9 cellular contexts compared by ENCODE assay signal in the genomic region with DNA sequence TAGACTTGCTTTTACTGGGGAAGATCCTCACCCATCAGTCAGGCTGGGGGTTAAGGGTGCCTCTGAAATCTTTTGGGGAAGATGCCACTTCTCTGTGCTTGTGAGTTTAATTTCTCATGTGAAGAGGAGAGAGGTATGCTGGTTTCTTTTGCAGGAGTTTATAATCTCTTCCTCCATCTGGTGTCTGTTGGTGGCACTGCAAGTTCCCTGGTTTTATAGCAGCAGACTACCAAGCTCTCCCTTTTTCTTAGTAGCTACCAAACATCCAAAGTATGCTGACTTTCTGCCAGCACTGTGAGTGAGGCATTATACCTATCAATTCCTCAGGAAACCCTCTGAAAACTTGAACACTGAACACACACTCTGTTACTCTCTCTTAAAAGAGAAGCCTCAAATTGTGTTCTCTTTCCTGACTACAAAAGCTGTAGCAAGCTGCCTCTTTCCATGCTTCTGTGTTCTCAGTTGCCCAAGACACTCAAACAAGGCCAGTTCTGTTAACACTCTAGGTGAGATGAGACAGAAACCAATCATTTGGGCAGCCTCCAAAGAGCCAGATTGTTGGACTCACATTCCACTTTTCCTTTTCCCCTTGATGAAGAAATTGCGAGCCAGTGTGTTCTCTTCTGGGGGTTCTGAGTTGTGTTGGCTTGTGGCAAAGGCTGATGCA.
A peak's percentile ranks its signal among the peaks of the same experiment; 100 is the strongest.
DNase-seq lines count a peak whose midpoint lies in the region; TF ChIP-seq lines count a peak whose summit lies in the region.
"Had no signal": no experiment of that assay in that cellular context is flagged by ENCODE, and none has a peak within 500 bp of the region (broad histone marks: within the 10 kb centered on the region; RNA-seq: fewer than 3 reads in every experiment).

No MANE protein-coding gene starts in this region.

- no peaks in the 10 kb centered on the region for H3K4me1 ChIP-seq in CD4-positive, alpha-beta memory T cell (ENCODE audit: insufficient read depth, low read length)

- in situ Hi-C loops in Caki2 (cut with HindIII; ENCODE audit: low pct_unique_long_range_greater_than_20kb, low sequenced_read_pairs), result no loop called here

- CTCF ChIA-PET in HEK293T (lab: Yijun Ruan, JAX), result interaction anchor here (0.8 to 1.5 kb wide), 2 partner anchors 45 to 100 kb away, joined by 3 to 4 read pairs; no protein-coding TSS in a partner anchor
- CTCF ChIA-PET in CD4-positive, alpha-beta memory T cell (lab: Charles Lee; ENCODE audit: partially characterized antibody), result no interaction called here

- intact Hi-C loops in CD4-positive, alpha-beta memory T cell (cut with micrococcal nuclease), result no loop called here

- no peak overlapping the region for H3K27ac Mint-ChIP-seq in CD4-positive, alpha-beta memory T cell

- H3K36me3 Mint-ChIP-seq in CD4-positive, alpha-beta memory T cell, result no peaks in the 10 kb centered on the region

- no peaks in the 10 kb centered on the region for H3K27me3 ChIP-seq in CD4-positive, alpha-beta memory T cell (ENCODE audit: insufficient read depth, low read length)
- H3K27me3 ChIP-seq: neutrophil had no signal

- H3K9me3 ChIP-seq in CD4-positive, alpha-beta memory T cell (ENCODE audit: control insufficient read depth in 1 of 2, low read length in 2 of 2), result no peaks in the 10 kb centered on the region
- H3K9me3 ChIP-seq: neutrophil had no signal

- peaks cover 0 to 5% of the 10 kb centered on the region in 2 donors for H3K27me3 Mint-ChIP-seq in CD4-positive, alpha-beta memory T cell

- no peak overlapping the region for H3K27ac ChIP-seq in CD4-positive, alpha-beta memory T cell (ENCODE audit: low read depth, low read length)
- H3K27ac ChIP-seq: neutrophil had no signal

- H3K4me1 Mint-ChIP-seq in CD4-positive, alpha-beta memory T cell, result no peaks in the 10 kb centered on the region

- POLR2A ChIA-PET in HEK293T (lab: Yijun Ruan, JAX), result no interaction called here
- POLR2A ChIA-PET in CD4-positive, alpha-beta memory T cell (lab: Charles Lee; ENCODE audit: partially characterized antibody), result no interaction called here

- DNase-seq in Caki2 (ENCODE audit: low read depth) (peak; percentile 6), HEK293T (ENCODE audit: extremely low spot score) (peak; percentile 39), RKO (ENCODE audit: low spot score) (peak; percentile 50), inferior parietal cortex (ENCODE audit: extremely low spot score) (peak; percentile 18)
- DNase-seq in CD4-positive, alpha-beta memory T cell, result no peak
- no peak for DNase-seq in stimulated activated naive CD4-positive, alpha-beta T cell (lab: John Stamatoyannopoulos, UW)
- DNase-seq in activated CD4-positive, alpha-beta T cell treated with anti-CD3 and anti-CD28 coated beads for 4 hours, result no peak
- no peak for DNase-seq in activated naive CD4-positive, alpha-beta T cell (lab: John Stamatoyannopoulos, UW)

- no peak overlapping the region for H3K4me3 ChIP-seq in CD4-positive, alpha-beta memory T cell (ENCODE audit: low read length in 2 of 2)

- H3K4me3 Mint-ChIP-seq in CD4-positive, alpha-beta memory T cell, result no peak overlapping the region

- peaks cover 2 to 19% (median 13%) of the 10 kb centered on the region in 8 donors for H3K9me3 Mint-ChIP-seq in CD4-positive, alpha-beta memory T cell

- no peaks in the 10 kb centered on the region for H3K36me3 ChIP-seq in CD4-positive, alpha-beta memory T cell (ENCODE audit: insufficient read depth, low read length)
- H3K36me3 ChIP-seq: neutrophil had no signal

TF ChIP-seq in HEK293T, 16 proteins besides CTCF, POLR2A, EP300 and RAD21:
- no peak for TF ChIP-seq SUZ12 (IDR thresholded peaks at IDR 0.05)
- no peak for TF ChIP-seq LEF1 (IDR thresholded peaks at IDR 0.05; ENCODE audit: borderline replicate concordance)
- no peak for TF ChIP-seq ELF4 (IDR thresholded peaks at IDR 0.05)
- TF ChIP-seq HDGF (IDR thresholded peaks at IDR 0.05; ENCODE audit: borderline replicate concordance), result no peak
- no peak for TF ChIP-seq L3MBTL2 (conservative IDR thresholded peaks at IDR 0.05)
- no peak for TF ChIP-seq FOXM1 (IDR thresholded peaks at IDR 0.05; ENCODE audit: borderline replicate concordance)
- no peak for TF ChIP-seq FOXA1 (IDR thresholded peaks at IDR 0.05)
- TF ChIP-seq TARDBP (IDR thresholded peaks at IDR 0.05), result no peak
- TF ChIP-seq FOXK2 (IDR thresholded peaks at IDR 0.05), result no peak
- TF ChIP-seq, protein P1, sequence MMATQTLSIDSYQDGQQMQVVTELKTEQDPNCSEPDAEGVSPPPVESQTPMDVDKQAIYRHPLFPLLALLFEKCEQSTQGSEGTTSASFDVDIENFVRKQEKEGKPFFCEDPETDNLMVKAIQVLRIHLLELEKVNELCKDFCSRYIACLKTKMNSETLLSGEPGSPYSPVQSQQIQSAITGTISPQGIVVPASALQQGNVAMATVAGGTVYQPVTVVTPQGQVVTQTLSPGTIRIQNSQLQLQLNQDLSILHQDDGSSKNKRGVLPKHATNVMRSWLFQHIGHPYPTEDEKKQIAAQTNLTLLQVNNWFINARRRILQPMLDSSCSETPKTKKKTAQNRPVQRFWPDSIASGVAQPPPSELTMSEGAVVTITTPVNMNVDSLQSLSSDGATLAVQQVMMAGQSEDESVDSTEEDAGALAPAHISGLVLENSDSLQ (IDR thresholded peaks at IDR 0.05), result no peak
- TF ChIP-seq SP1 (IDR thresholded peaks at IDR 0.05), result no peak
TF ChIP-seq in HEK293T: peak in this region for 0.

Comparison
In these comparisons a context has a peak if more than half of its experiments do, and no peak if none do; other contexts are left out.
1. DNase-seq: peak in Caki2 (single experiment), HEK293T (single experiment), RKO (single experiment) and inferior parietal cortex (single experiment); none in CD4-positive, alpha-beta memory T cell (0 of 5), stimulated activated naive CD4-positive, alpha-beta T cell (0 of 6), activated CD4-positive, alpha-beta T cell treated with anti-CD3 and anti-CD28 coated beads for 4 hours (0 of 2) and activated naive CD4-positive, alpha-beta T cell (0 of 4).